Comparison of ENCODE assay signal across 8 cellular contexts in genomic region chr10:125629758-125630376, GRCh38. TPM values are rescaled to one million over a fixed set of nuclear protein-coding genes. Genes with fewer than 3 reads are reported as not detected.
DNase-seq lines count a peak whose midpoint lies in the region; ATAC-seq and TF ChIP-seq lines count a peak whose summit lies in the region.

No MANE protein-coding gene starts in this region.

- no peak overlapping the region for H3K9ac ChIP-seq in DND-41 (ENCODE audit: low read depth, low read length)

- DNase-seq in DND-41 (no peak), OCI-LY7 (ENCODE audit: low spot score) (peak; percentile 49), fibroblast of gingiva (ENCODE audit: low read depth) (peak; percentile 26)
- no peak for DNase-seq in activated naive CD4-positive, alpha-beta T cell treated with anti-CD3 and anti-CD28 coated beads, Interleukin-2, amount 50 U/mL, for 16 hours
- DNase-seq in activated naive CD8-positive, alpha-beta T cell treated with anti-CD3 and anti-CD28 coated beads, Interleukin-2, amount 50 U/mL, for 24 hours, result no peak
- DNase-seq in activated CD4-positive, alpha-beta T cell treated with anti-CD3 and anti-CD28 coated beads, Interleukin-2, amount 50 U/mL, for 4 hours, result no peak

- H3K9me3 ChIP-seq in DND-41 (ENCODE audit: insufficient read depth, low read length, severe bottlenecking) (no peaks in the 10 kb centered on the region), OCI-LY7 (ENCODE audit: low read length) (no peaks in the 10 kb centered on the region)

- H3K4me1 ChIP-seq in DND-41 (ENCODE audit: insufficient read depth, low read length) (no peaks in the 10 kb centered on the region), OCI-LY7 (ENCODE audit: insufficient read depth, low read length, poor library complexity, severe bottlenecking) (no peaks in the 10 kb centered on the region)

- H3K4me1 Mint-ChIP-seq in activated naive CD8-positive, alpha-beta T cell treated with anti-CD3 and anti-CD28 coated beads, Interleukin-2, amount 50 U/mL, for 24 hours, result no peaks in the 10 kb centered on the region

- no peaks in the 10 kb centered on the region for H3K9me2 ChIP-seq in OCI-LY7 (ENCODE audit: insufficient read depth, low read length)

- H3K4me3 ChIP-seq in DND-41 (ENCODE audit: low read depth in 1 of 2, low read length in 2 of 2) (no peak overlapping the region), OCI-LY7 (ENCODE audit: low read depth, low read length, poor library complexity, severe bottlenecking) (no peak overlapping the region)

- H3K27ac Mint-ChIP-seq in activated naive CD8-positive, alpha-beta T cell treated with anti-CD3 and anti-CD28 coated beads, Interleukin-2, amount 50 U/mL, for 24 hours, result no peak overlapping the region

- peaks cover 5% of the 10 kb centered on the region for H3K27me3 ChIP-seq in DND-41 (ENCODE audit: insufficient read depth, low read length, poor library complexity)

- intact Hi-C loops in OCI-LY7 (cut with micrococcal nuclease; ENCODE audit: unreplicated experiment), result loop anchor here (5.0 kb wide), 1 partner anchor 583 kb away; no protein-coding TSS in a partner anchor

- H3K4me3 Mint-ChIP-seq in activated naive CD8-positive, alpha-beta T cell treated with anti-CD3 and anti-CD28 coated beads, Interleukin-2, amount 50 U/mL, for 24 hours, result no peak overlapping the region

- H3K79me2 ChIP-seq in DND-41 (ENCODE audit: insufficient read depth, low read length) (no peaks in the 10 kb centered on the region), OCI-LY7 (ENCODE audit: insufficient read depth, low read depth, low read length) (no peaks in the 10 kb centered on the region)

- ATAC-seq in DND-41 (ENCODE audit: insufficient read depth, low read depth) (peak; percentile 71; the same call in 2 of the 3 replicates), HG03159 (IDR thresholded peaks at IDR 0.05; ENCODE audit: unreplicated experiment) (peak; percentile 70), GM18873 (IDR thresholded peaks at IDR 0.05; ENCODE audit: low FRiP score, unreplicated experiment) (no peak)
- ATAC-seq in activated naive CD8-positive, alpha-beta T cell treated with anti-CD3 and anti-CD28 coated beads, Interleukin-2, amount 50 U/mL, for 24 hours, result no peak

- POLR2A ChIA-PET in OCI-LY7 (lab: Charles Lee), result interaction anchor here (0.6 kb wide), 1 partner anchor 613 kb away, joined by 3 read pairs; no protein-coding TSS in a partner anchor

- no peak overlapping the region for H3K4me2 ChIP-seq in DND-41 (ENCODE audit: insufficient read depth, low read length)
- no peak overlapping the region for H3K4me2 ChIP-seq in OCI-LY7 (ENCODE audit: low read length)

- H3K27ac ChIP-seq in DND-41 (ENCODE audit: low read length) (no peak overlapping the region), OCI-LY7 (ENCODE audit: low read depth, low read length, poor library complexity, severe bottlenecking) (no peak overlapping the region)

- no peaks in the 10 kb centered on the region for H3K36me3 ChIP-seq in DND-41 (ENCODE audit: insufficient read depth, low read length)
- H3K36me3 ChIP-seq in OCI-LY7 (ENCODE audit: insufficient read depth, low read length), result no peaks in the 10 kb centered on the region

- H3K27me3 Mint-ChIP-seq in activated naive CD8-positive, alpha-beta T cell treated with anti-CD3 and anti-CD28 coated beads, Interleukin-2, amount 50 U/mL, for 24 hours, result peaks cover 3% of the 10 kb centered on the region

- H4K20me1 ChIP-seq in DND-41 (ENCODE audit: insufficient read depth, low read length), result no peaks in the 10 kb centered on the region
- no peaks in the 10 kb centered on the region for H4K20me1 ChIP-seq in OCI-LY7 (ENCODE audit: insufficient read depth, low read length)

- TF ChIP-seq CTCF in DND-41 (IDR thresholded peaks at IDR 0.05; ENCODE audit: borderline replicate concordance, extremely low read depth, low read length, poor library complexity, severe bottlenecking), result peak; percentile 59
- TF ChIP-seq CTCF in OCI-LY7 (conservative IDR thresholded peaks at IDR 0.05; ENCODE audit: low read length), result peak; percentile 79

- no peaks in the 10 kb centered on the region for H3K9me3 Mint-ChIP-seq in activated naive CD8-positive, alpha-beta T cell treated with anti-CD3 and anti-CD28 coated beads, Interleukin-2, amount 50 U/mL, for 24 hours

- BruUV-seq in OCI-LY7 (replicated peaks; lab: Mats Ljungman, UMichigan), result no TSS peak

- H2AFZ ChIP-seq in DND-41 (ENCODE audit: low read depth, low read length) (no peak overlapping the region), OCI-LY7 (ENCODE audit: low read length) (no peak overlapping the region)

- CTCF ChIA-PET in OCI-LY7 (lab: Charles Lee; ENCODE audit: unreplicated experiment), result no interaction called here

- H3K36me3 Mint-ChIP-seq in activated naive CD8-positive, alpha-beta T cell treated with anti-CD3 and anti-CD28 coated beads, Interleukin-2, amount 50 U/mL, for 24 hours (ENCODE audit: low read depth), result no peaks in the 10 kb centered on the region

RNA-seq across cellular contexts. Expression of gene TEX36, which starts 53.1 kb away (rescaled TPM):
- not detected in 2 replicates for total RNA-seq in OCI-LY7 (2014; rRNA removed; shearing (Covaris generic))
- not detected in 2 replicates for total RNA-seq in OCI-LY7 (2022)

Comparison
In these comparisons a context has a peak if more than half of its experiments do, and no peak if none do; other contexts are left out.
1. ATAC-seq: peak in DND-41 (single experiment) and HG03159 (single experiment); none in GM18873 (single experiment) and activated naive CD8-positive, alpha-beta T cell treated with anti-CD3 and anti-CD28 coated beads, Interleukin-2, amount 50 U/mL, for 24 hours (single experiment).
2. DNase-seq: peak in OCI-LY7 (single experiment) and fibroblast of gingiva (single experiment); none in DND-41 (single experiment), activated naive CD4-positive, alpha-beta T cell treated with anti-CD3 and anti-CD28 coated beads, Interleukin-2, amount 50 U/mL, for 16 hours (single experiment), activated naive CD8-positive, alpha-beta T cell treated with anti-CD3 and anti-CD28 coated beads, Interleukin-2, amount 50 U/mL, for 24 hours (single experiment) and activated CD4-positive, alpha-beta T cell treated with anti-CD3 and anti-CD28 coated beads, Interleukin-2, amount 50 U/mL, for 4 hours (0 of 2).